Comparison of ENCODE assay signal across 20 cellular contexts in genomic region chr5:138275895-138276294, GRCh38. TPM values are rescaled to one million over a fixed set of nuclear protein-coding genes. Genes with fewer than 3 reads are reported as not detected.
"Had no signal": no experiment of that assay in that cellular context is flagged by ENCODE, and none has a peak within 500 bp of the region (broad histone marks: within the 10 kb centered on the region; RNA-seq: fewer than 3 reads in every experiment).

No MANE protein-coding gene starts in this region.

- H3K27ac Mint-ChIP-seq: activated CD4-positive, alpha-beta memory T cell treated with anti-CD3 and anti-CD28 coated beads for 36 hours; activated CD4-positive, alpha-beta T cell treated with anti-CD3 and anti-CD28 coated beads, Interleukin-2, amount 10 ng/mL, durations not matched to agents 7 days and 5 days; activated naive CD8-positive, alpha-beta T cell; T-cell had no signal

- DNase-seq: activated CD4-positive, alpha-beta memory T cell treated with anti-CD3 and anti-CD28 coated beads for 36 hours; activated CD4-positive, alpha-beta T cell treated with anti-CD3 and anti-CD28 coated beads, Interleukin-2, amount 10 ng/mL, durations not matched to agents 7 days and 5 days; activated CD4-positive, CD25-positive, alpha-beta regulatory T cell; activated CD8-positive, alpha-beta memory T cell treated with anti-CD3 and anti-CD28 coated beads for 24 hours; activated effector memory CD4-positive, alpha-beta T cell treated with anti-CD3 and anti-CD28 coated beads, Interleukin-2, amount 50 U/mL, for 16 hours; activated naive CD4-positive, alpha-beta T cell treated with Interleukin-2 at 50 U/mL for 16 hours; activated T-cell treated with anti-CD3 and anti-CD28 coated beads, Interleukin-2, amount 50 U/mL, for 4 hours; brain microvascular endothelial cell; cerebellar nuclear complex; Karpas-422; MM.1S; NCI-H1105; NCI-H1694 treated with DMSO at 0.1 percent for 48 hours; NK-92 treated with Interleukin-12 subunit alpha and Interleukin-12 subunit beta, amount 100 ng/mL, for 24 hours; T-cell; T-helper 2 cell; T1000 had no signal

- H3K27me3 ChIP-seq: brain microvascular endothelial cell had no signal

- H3K9me3 Mint-ChIP-seq: activated CD4-positive, alpha-beta memory T cell treated with anti-CD3 and anti-CD28 coated beads for 36 hours; activated CD4-positive, alpha-beta T cell treated with anti-CD3 and anti-CD28 coated beads, Interleukin-2, amount 10 ng/mL, durations not matched to agents 7 days and 5 days; activated T-cell treated with anti-CD3 and anti-CD28 coated beads, Interleukin-2, amount 50 U/mL, for 4 hours; T-cell had no signal

- H3K4me3 Mint-ChIP-seq: activated CD4-positive, alpha-beta memory T cell treated with anti-CD3 and anti-CD28 coated beads for 36 hours; activated CD4-positive, alpha-beta T cell treated with anti-CD3 and anti-CD28 coated beads, Interleukin-2, amount 10 ng/mL, durations not matched to agents 7 days and 5 days; activated T-cell treated with anti-CD3 and anti-CD28 coated beads, Interleukin-2, amount 50 U/mL, for 4 hours; T-cell had no signal

- H3K36me3 Mint-ChIP-seq: activated CD4-positive, alpha-beta memory T cell treated with anti-CD3 and anti-CD28 coated beads for 36 hours; T-cell had no signal

- H3K27ac ChIP-seq: brain microvascular endothelial cell, cardiac muscle cell had no signal

- ATAC-seq: activated T-cell treated with anti-CD3 and anti-CD28 coated beads, Interleukin-2, amount 50 U/mL, for 4 hours; T-cell had no signal

- H3K4me3 ChIP-seq: cardiac muscle cell had no signal

- H3K36me3 ChIP-seq: brain microvascular endothelial cell, cardiac muscle cell had no signal

RNA-seq across cellular contexts. Expression of gene GFRA3, which starts 1.5 kb away (rescaled TPM):
- total RNA-seq: activated T-cell treated with anti-CD3 and anti-CD28 coated beads, Interleukin-2, amount 50 U/mL, for 4 hours; SK-MEL-5; T-cell had no signal
